In genomic region chr10:16816830-16817124, GRCh38 we compare ENCODE assay signal across 7 cellular contexts. TPM values are rescaled to one million over a fixed set of nuclear protein-coding genes. Genes with fewer than 3 reads are reported as not detected.
DNase-seq lines count a peak whose midpoint lies in the region; ATAC-seq and TF ChIP-seq lines count a peak whose summit lies in the region.

No MANE protein-coding gene starts in this region.

- H3K9me3 Mint-ChIP-seq in activated naive CD8-positive, alpha-beta T cell treated with anti-CD3 and anti-CD28 coated beads, Interleukin-2, amount 10 ng/mL, durations not matched to agents 7 days and 5 days: peaks cover 6% of the 10 kb centered on the region
- peaks cover 2 to 3% (median 2%) of the 10 kb centered on the region in 6 donors for H3K9me3 Mint-ChIP-seq in immature natural killer cell

- no peak for TF ChIP-seq CTCF in stomach (IDR thresholded peaks at IDR 0.05)

- POLR2A ChIA-PET in activated naive CD8-positive, alpha-beta T cell treated with anti-CD3 and anti-CD28 coated beads, Interleukin-2, amount 10 ng/mL, durations not matched to agents 7 days and 5 days (lab: Charles Lee): interaction anchor here (0.9 to 2.1 kb wide), 11 partner anchors 19 to 1842 kb away, joined by 3 to 21 read pairs (median 5); partner anchors contain the start of genes ARL5B, NMT2, PTER and TRDMT1

- peaks cover 15% of the 10 kb centered on the region for H3K36me3 Mint-ChIP-seq in activated naive CD8-positive, alpha-beta T cell treated with anti-CD3 and anti-CD28 coated beads, Interleukin-2, amount 10 ng/mL, durations not matched to agents 7 days and 5 days
- peaks cover 3 to 9% (median 5%) of the 10 kb centered on the region in 3 donors for H3K36me3 Mint-ChIP-seq in immature natural killer cell

- peaks cover 26% of the 10 kb centered on the region for H3K4me1 Mint-ChIP-seq in activated naive CD8-positive, alpha-beta T cell treated with anti-CD3 and anti-CD28 coated beads, Interleukin-2, amount 10 ng/mL, durations not matched to agents 7 days and 5 days
- H3K4me1 Mint-ChIP-seq in immature natural killer cell: peaks cover 37 to 55% of the 10 kb centered on the region in 2 donors

- peak overlapping the region; percentile 86 for H3K4me3 Mint-ChIP-seq in activated naive CD8-positive, alpha-beta T cell treated with anti-CD3 and anti-CD28 coated beads, Interleukin-2, amount 10 ng/mL, durations not matched to agents 7 days and 5 days
- H3K4me3 Mint-ChIP-seq in immature natural killer cell: peak overlapping the region; percentile 94 to 97 (median 96)

- intact Hi-C loops in stomach (cut with DNase I; ENCODE audit: low total_unique reads): no loop called here

- H3K9me3 ChIP-seq in HUES48 (ENCODE audit: control insufficient read depth, insufficient read depth, low read length) (peaks cover 4% of the 10 kb centered on the region), stomach (peaks cover 0 to 3% (median under 1%) of the 10 kb centered on the region in 4 donors)

- WGBS in stomach, 5 donors: 2 to 11% (median 5%) methylated on average over 10 to 12 of the region's 12 CpGs

- H3K36me3 ChIP-seq in HUES48 (ENCODE audit: control insufficient read depth, insufficient read depth, low read length): no peaks in the 10 kb centered on the region
- no peaks in the 10 kb centered on the region for H3K36me3 ChIP-seq in stomach

- no peak for ATAC-seq in activated naive CD8-positive, alpha-beta T cell treated with anti-CD3 and anti-CD28 coated beads, Interleukin-2, amount 10 ng/mL, durations not matched to agents 7 days and 5 days (ENCODE audit: low read depth)

- peaks cover 12% of the 10 kb centered on the region for H3K4me1 ChIP-seq in HUES48 (ENCODE audit: control insufficient read depth, insufficient read depth, low read length)
- peaks cover 16 to 51% (median 38%) of the 10 kb centered on the region in 4 donors for H3K4me1 ChIP-seq in stomach

- H3K4me3 ChIP-seq in HUES48 (ENCODE audit: low read depth, low read length): peak overlapping the region; percentile 78
- H3K4me3 ChIP-seq in stomach: peak overlapping the region; percentile 72 to 95 (median 82)

- no peak for TF ChIP-seq POLR2A in stomach (IDR thresholded peaks at IDR 0.05)

- H3K27me3 ChIP-seq in HUES48 (ENCODE audit: control insufficient read depth, insufficient read depth, low read length): no peaks in the 10 kb centered on the region
- H3K27me3 ChIP-seq in stomach: no peaks in the 10 kb centered on the region

- peak overlapping the region; percentile 96 for H3K27ac Mint-ChIP-seq in activated naive CD8-positive, alpha-beta T cell treated with anti-CD3 and anti-CD28 coated beads, Interleukin-2, amount 10 ng/mL, durations not matched to agents 7 days and 5 days
- peak overlapping the region; percentile 71 to 95 (median 88) for H3K27ac Mint-ChIP-seq in immature natural killer cell

- peak overlapping the region; percentile 76 for H3K27ac ChIP-seq in HUES48 (ENCODE audit: low read depth, low read length)
- peak overlapping the region; percentile 79 to 95 (median 92) for H3K27ac ChIP-seq in stomach

- H3K27me3 Mint-ChIP-seq in activated naive CD8-positive, alpha-beta T cell treated with anti-CD3 and anti-CD28 coated beads, Interleukin-2, amount 10 ng/mL, durations not matched to agents 7 days and 5 days: peaks cover 2% of the 10 kb centered on the region
- peaks cover 7 to 14% (median 10%) of the 10 kb centered on the region in 3 donors for H3K27me3 Mint-ChIP-seq in immature natural killer cell (ENCODE audit: low read depth in 3 of 3)

- DNase-seq in activated naive CD8-positive, alpha-beta T cell treated with anti-CD3 and anti-CD28 coated beads, Interleukin-2, amount 10 ng/mL, durations not matched to agents 7 days and 5 days: no peak
- DNase-seq in immature natural killer cell (no peak), stomach (no peak), KG1 (lab: John Stamatoyannopoulos, UW) (no peak), NCI-H128 (lab: John Stamatoyannopoulos, UW; ENCODE audit: unreplicated experiment) (no peak), EL (no peak)

- no peak for TF ChIP-seq EP300 in stomach (IDR thresholded peaks at IDR 0.05)

- peak overlapping the region; percentile 58 for H3K9ac ChIP-seq in HUES48 (ENCODE audit: low read depth, low read length)

RNA-seq across cellular contexts. Expression of gene RSU1, which starts 0.4 kb away (rescaled TPM):
- 10 to 100 TPM; 69.5 to 72.7 TPM for total RNA-seq in activated naive CD8-positive, alpha-beta T cell treated with anti-CD3 and anti-CD28 coated beads, Interleukin-2, amount 10 ng/mL, durations not matched to agents 7 days and 5 days
- polyA plus RNA-seq in immature natural killer cell (100 to 1,000 TPM; 150 to 248 (median 181) TPM), stomach (10 to 100 TPM; 38.0 to 42.9 (median 42.2) TPM)
- 10 to 100 TPM in 4 of 5 donors, 1 to 10 TPM in 1; 8.7 to 43.8 (median 40.2) TPM for total RNA-seq in stomach
